Comparison of ENCODE assay signal across 24 cellular contexts in the genomic region with DNA sequence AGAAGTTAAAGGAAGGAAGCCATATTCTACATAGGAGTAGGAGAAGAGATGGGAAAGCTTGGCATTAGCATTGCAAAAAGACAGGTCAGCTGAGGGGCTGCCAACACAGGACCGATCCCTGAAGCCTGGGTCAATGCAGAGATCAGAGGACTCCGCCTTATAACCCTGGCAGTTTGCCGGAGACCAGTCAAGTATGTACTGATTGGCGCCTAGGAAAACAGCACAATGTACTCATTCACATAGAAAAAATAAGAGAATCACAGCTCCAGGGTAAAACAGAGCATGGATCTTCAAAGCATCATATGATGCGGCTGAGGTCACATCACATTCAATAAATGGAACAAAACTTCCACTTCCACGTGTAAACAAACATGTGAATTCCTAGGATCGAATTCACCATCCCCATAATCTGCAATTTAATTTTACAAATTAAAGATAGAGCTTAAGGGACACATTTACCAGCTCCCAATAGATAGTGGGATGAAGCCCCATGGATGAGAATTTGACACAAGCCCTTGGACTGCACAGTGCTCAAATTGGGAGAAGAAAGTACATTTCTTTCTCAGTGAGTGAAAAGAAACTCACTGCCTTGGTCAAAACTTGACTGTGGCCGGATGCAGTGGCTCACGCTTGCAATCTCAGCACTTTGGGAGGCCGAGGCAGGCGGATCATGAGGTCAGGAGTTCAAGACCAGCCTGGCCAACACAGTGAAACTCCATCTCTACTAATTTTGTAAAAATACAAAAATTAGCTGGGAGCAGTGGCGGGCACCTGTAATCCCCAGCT.
"Had no signal": no experiment of that assay in that cellular context is flagged by ENCODE, and none has a peak within 500 bp of the region (broad histone marks: within the 10 kb centered on the region; RNA-seq: fewer than 3 reads in every experiment).

No MANE protein-coding gene starts in this region.

- H3K9me3 ChIP-seq: esophagus squamous epithelium, left ventricle myocardium inferior, lower lobe of right lung, ovary, prostate gland, spleen, testis, transverse colon had no signal

- H3K27ac ChIP-seq: epithelial cell of prostate, esophagus squamous epithelium, left ventricle myocardium inferior, lower lobe of right lung, neural progenitor cell, ovary, prostate gland, spleen, testis, transverse colon had no signal

- DNase-seq: cortex of kidney; effector memory CD4-positive, alpha-beta T cell; esophagus squamous epithelium; foreskin fibroblast; left cardiac atrium; left ventricle myocardium inferior; lower lobe of right lung; natural killer cell; ovary; spleen; stimulated activated CD4-positive, alpha-beta T cell treated with anti-CD3 and anti-CD28 coated beads, Interleukin-15, amount 100 ng/mL, for 24 hours; stimulated activated CD4-positive, alpha-beta T cell treated with anti-CD3 and anti-CD28 coated beads, Interleukin-1b, Interleukin-23, amount 100 ng/mL, for 48 hours; stimulated activated CD4-positive, alpha-beta T cell treated with anti-CD3 and anti-CD28 coated beads, Interleukin-4, amount 100 ng/mL, for 24 hours; stimulated activated naive B cell treated with anti-CD40 and anti-IgM and Interleukin-4, amounts not matched to agents 10 μg/mL and 1 μg/mL and 100 μg/mL, for 72 hours; stimulated activated naive CD8-positive, alpha-beta T cell treated with anti-CD3 and anti-CD28 coated beads, Interleukin-15, amount 100 ng/mL, for 72 hours; testis; transverse colon had no signal

- H3K36me3 ChIP-seq: esophagus squamous epithelium, left ventricle myocardium inferior, lower lobe of right lung, neural progenitor cell, ovary, prostate gland, spleen, transverse colon had no signal

- H3K36me3 Mint-ChIP-seq: mesothelial cell of epicardium, natural killer cell, neural progenitor cell had no signal

- H3K4me1 ChIP-seq: esophagus squamous epithelium, left ventricle myocardium inferior, lower lobe of right lung, prostate gland, testis, transverse colon had no signal

- H3K4me3 Mint-ChIP-seq: central memory CD8-positive, alpha-beta T cell; mesothelial cell of epicardium; natural killer cell; neural progenitor cell; stimulated activated naive B cell treated with anti-CD40 and anti-IgM and Interleukin-4, amounts not matched to agents 10 μg/mL and 1 μg/mL and 100 μg/mL, for 72 hours; stimulated activated naive CD8-positive, alpha-beta T cell treated with anti-CD3 and anti-CD28 coated beads, Interleukin-15, amount 100 ng/mL, for 72 hours had no signal

- H3K9me3 Mint-ChIP-seq: mesothelial cell of epicardium had no signal

- ATAC-seq: left cardiac atrium; lower lobe of right lung; natural killer cell; sciatic nerve; stimulated activated naive B cell treated with anti-CD40 and anti-IgM and Interleukin-4, amounts not matched to agents 10 μg/mL and 1 μg/mL and 100 μg/mL, for 72 hours; stimulated activated naive CD8-positive, alpha-beta T cell treated with anti-CD3 and anti-CD28 coated beads, Interleukin-15, amount 100 ng/mL, for 72 hours had no signal

- H3K4me3 ChIP-seq: esophagus squamous epithelium, left ventricle myocardium inferior, lower lobe of right lung, neural progenitor cell, ovary, prostate gland, spleen, testis, transverse colon had no signal

- H3K27me3 ChIP-seq: esophagus squamous epithelium, neural progenitor cell, ovary, spleen, testis, transverse colon had no signal

- H3K27ac Mint-ChIP-seq: mesothelial cell of epicardium; natural killer cell; neural progenitor cell; stimulated activated naive CD8-positive, alpha-beta T cell treated with anti-CD3 and anti-CD28 coated beads, Interleukin-15, amount 100 ng/mL, for 72 hours had no signal

- H3K4me1 Mint-ChIP-seq: central memory CD8-positive, alpha-beta T cell; mesothelial cell of epicardium; natural killer cell; stimulated activated naive CD8-positive, alpha-beta T cell treated with anti-CD3 and anti-CD28 coated beads, Interleukin-15, amount 100 ng/mL, for 72 hours had no signal

- H3K27me3 Mint-ChIP-seq: central memory CD8-positive, alpha-beta T cell; memory B cell; stimulated activated naive B cell treated with anti-CD40 and anti-IgM and Interleukin-4, amounts not matched to agents 10 μg/mL and 1 μg/mL and 100 μg/mL, for 72 hours; stimulated activated naive CD8-positive, alpha-beta T cell treated with anti-CD3 and anti-CD28 coated beads, Interleukin-15, amount 100 ng/mL, for 72 hours had no signal
